Comparison of ENCODE assay signal across 8 cellular contexts in the genomic region with DNA sequence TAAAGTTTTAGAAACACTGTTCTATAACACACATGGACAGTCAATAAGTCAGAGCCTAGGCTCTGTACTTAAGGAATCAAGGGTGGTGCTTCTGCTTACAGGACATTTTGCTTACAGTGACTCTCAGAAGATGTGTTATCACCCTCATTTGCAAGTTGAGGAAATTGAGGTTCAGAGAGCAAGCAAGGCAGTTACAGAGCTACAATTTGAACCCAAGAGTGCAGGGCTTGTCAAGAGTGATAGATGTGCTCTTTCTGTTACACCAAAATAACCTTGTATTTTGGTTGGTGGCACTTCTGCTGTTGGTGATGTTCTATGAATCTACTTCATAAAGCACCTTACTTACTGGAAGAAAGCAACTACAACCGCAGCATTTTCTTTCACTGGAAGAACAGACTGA.
DNase-seq lines count a peak whose midpoint lies in the region; ATAC-seq and TF ChIP-seq lines count a peak whose summit lies in the region.

No MANE protein-coding gene starts in this region.

- no peaks in the 10 kb centered on the region for H3K27me3 ChIP-seq in dorsolateral prefrontal cortex

- CTCF ChIA-PET in OCI-LY7 (lab: Charles Lee; ENCODE audit: unreplicated experiment): no interaction called here

- peak overlapping the region; percentile 22 for H3K4me3 ChIP-seq in GM12865 (ENCODE audit: low read depth, low read length)
- H3K4me3 ChIP-seq in OCI-LY7 (ENCODE audit: low read depth, low read length, poor library complexity, severe bottlenecking): no peak overlapping the region
- H3K4me3 ChIP-seq in coronary artery: no peak overlapping the region
- H3K4me3 ChIP-seq in skin epidermis: no peak overlapping the region
- no peak overlapping the region for H3K4me3 ChIP-seq in dorsolateral prefrontal cortex

- POLR2A ChIA-PET in OCI-LY7 (lab: Charles Lee): interaction anchor here (1.6 kb wide), 1 partner anchor 17 kb away, joined by 9 read pairs; no protein-coding TSS in a partner anchor

- H3K9me3 ChIP-seq in OCI-LY7 (ENCODE audit: low read length): no peaks in the 10 kb centered on the region

- no peaks in the 10 kb centered on the region for H3K9me2 ChIP-seq in OCI-LY7 (ENCODE audit: insufficient read depth, low read length)

- peak overlapping the region; percentile 63 for H3K27ac ChIP-seq in OCI-LY7 (ENCODE audit: low read depth, low read length, poor library complexity, severe bottlenecking)
- peak overlapping the region; percentile 45 to 71 for H3K27ac ChIP-seq in coronary artery
- H3K27ac ChIP-seq in skin epidermis: peak overlapping the region in 19 of 21 experiments; percentile 1 to 87 (median 81)
- peak overlapping the region in 19 of 59 donors; percentile 0 to 66 (median 26) for H3K27ac ChIP-seq in dorsolateral prefrontal cortex

- H3K4me1 ChIP-seq in OCI-LY7 (ENCODE audit: insufficient read depth, low read length, poor library complexity, severe bottlenecking): peaks cover 26% of the 10 kb centered on the region

- no peak overlapping the region; the same call in 1 of the 2 replicates for H2AFZ ChIP-seq in OCI-LY7 (ENCODE audit: low read length)

- peak overlapping the region; percentile 60 for H3K4me2 ChIP-seq in OCI-LY7 (ENCODE audit: low read length)

- intact Hi-C loops in OCI-LY7 (cut with micrococcal nuclease; ENCODE audit: unreplicated experiment) (no loop called here), dorsolateral prefrontal cortex (cut with DNase I) (no loop called here)

- DNase-seq in GM12865 (ENCODE audit: low read depth) (peak; percentile 80), OCI-LY7 (ENCODE audit: low spot score) (peak; percentile 37), coronary artery (ENCODE audit: low spot score) (no peak), dorsolateral prefrontal cortex (no peak), NCI-H69 (lab: John Stamatoyannopoulos, UW) (no peak)

- no peaks in the 10 kb centered on the region for H3K79me2 ChIP-seq in OCI-LY7 (ENCODE audit: insufficient read depth, low read depth, low read length)

- H4K20me1 ChIP-seq in OCI-LY7 (ENCODE audit: insufficient read depth, low read length): no peaks in the 10 kb centered on the region

- H3K36me3 ChIP-seq in OCI-LY7 (ENCODE audit: insufficient read depth, low read length): peaks cover 34% of the 10 kb centered on the region; the same call in 1 of the 2 replicates

- BruUV-seq in OCI-LY7 (replicated peaks; lab: Mats Ljungman, UMichigan): no TSS peak

- no peak for TF ChIP-seq CTCF in GM12865 (IDR thresholded peaks at IDR 0.05; ENCODE audit: insufficient read depth, low read depth, low read length, missing control alignments)
- no peak for TF ChIP-seq CTCF in OCI-LY7 (conservative IDR thresholded peaks at IDR 0.05; ENCODE audit: low read length)
- no peak for TF ChIP-seq CTCF in coronary artery (IDR thresholded peaks at IDR 0.05)
- TF ChIP-seq CTCF in dorsolateral prefrontal cortex (IDR thresholded peaks at IDR 0.05 in 54 of 56, conservative IDR thresholded peaks at IDR 0.05 in 2 of 56; ENCODE audit: low read depth in 1 of 56, partially characterized antibody in 56 of 56): no peak

- ATAC-seq in GM21786 (IDR thresholded peaks at IDR 0.05; ENCODE audit: unreplicated experiment) (no peak), HG03439 (IDR thresholded peaks at IDR 0.05; ENCODE audit: unreplicated experiment) (no peak)

Comparison
In these comparisons a context has a peak if more than half of its experiments do, and no peak if none do; other contexts are left out.
1. DNase-seq: peak in GM12865 (single experiment) and OCI-LY7 (single experiment); none in coronary artery (single experiment), dorsolateral prefrontal cortex (0 of 10) and NCI-H69 (single experiment).